Comparison of ENCODE assay signal across 28 cellular contexts in the genomic region with DNA sequence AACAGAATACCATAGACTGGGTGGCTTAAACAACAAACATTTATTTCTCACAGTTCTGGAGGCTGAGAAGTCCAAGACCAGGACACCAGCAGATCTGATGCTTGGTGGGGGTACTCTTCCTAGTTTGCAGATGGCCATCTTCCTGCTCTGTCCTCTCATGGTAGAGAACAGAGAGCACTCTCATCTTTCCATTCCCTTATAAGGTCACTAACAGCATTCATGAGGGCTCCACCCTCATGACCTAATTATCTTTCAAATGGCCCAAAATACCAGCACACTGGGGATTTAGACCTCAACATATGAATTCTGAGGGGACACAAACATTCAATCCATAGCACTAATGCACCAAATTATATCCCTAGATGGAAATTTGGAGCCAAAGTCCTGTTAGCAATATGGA. TPM values are rescaled to one million over a fixed set of nuclear protein-coding genes. Genes with fewer than 3 reads are reported as not detected.
"Had no signal": no experiment of that assay in that cellular context is flagged by ENCODE, and none has a peak within 500 bp of the region (broad histone marks: within the 10 kb centered on the region; RNA-seq: fewer than 3 reads in every experiment).

No MANE protein-coding gene starts in this region.

- FAIRE-seq: HepG2, HTR-8/SVneo had no signal

- H3K27ac ChIP-seq: HL-60, RWPE1 had no signal

- H3K9me3 ChIP-seq: MG63, SK-N-SH had no signal

- ATAC-seq: HepG2, Panc1, PC-3, T-cell had no signal

- H3K9ac ChIP-seq: SK-N-SH had no signal

- H3K27me3 ChIP-seq: MG63 had no signal

- DNase-seq: IMR-90; Karpas-422; KG1; MG63; NCI-H1092; NCI-H1105 treated with DMSO at 0.1 percent for 48 hours; NCI-H1417 treated with DMSO at 0.1 percent for 48 hours; NCI-H187; NCI-H2029; NCI-H2081 treated with DMSO at 0.1 percent for 48 hours; NCI-H2171; NCI-H226; NCI-H446; NCI-H510A; NCI-H69; NCI-H774; NK-92 treated with Interleukin-12 subunit alpha and Interleukin-12 subunit beta, amount 100 ng/mL, for 24 hours; PC-3; SHP77; SK-N-SH; SW 1271; T-cell had no signal

- H3K4me3 ChIP-seq: MG63 had no signal

- H3K4me2 ChIP-seq: SK-N-SH had no signal

- H3K36me3 ChIP-seq: MG63 had no signal

RNA-seq across cellular contexts. Expression of a gene that starts 6.1 kb away (rescaled TPM):
- total RNA-seq: PC-3, SK-MEL-5 had no signal
